ENCODE assay signal across 9 cellular contexts in genomic region chr7:55367283-55367840, GRCh38. TPM values are rescaled to one million over a fixed set of nuclear protein-coding genes. Genes with fewer than 3 reads are reported as not detected.
DNase-seq lines count a peak whose midpoint lies in the region; ATAC-seq and TF ChIP-seq lines count a peak whose summit lies in the region.
"Had no signal": no experiment of that assay in that cellular context is flagged by ENCODE, and none has a peak within 500 bp of the region (broad histone marks: within the 10 kb centered on the region; RNA-seq: fewer than 3 reads in every experiment).

No MANE protein-coding gene starts in this region.

- H3K27ac ChIP-seq in BLaER1 (peak overlapping the region; percentile 100), duodenal mucosa (ENCODE audit: low read depth, low read length) (no peak overlapping the region)

- DNase-seq in MG63 (no peak), neural crest cell (ENCODE audit: low read depth, low spot score) (no peak), Kasumi-1 (lab: John Stamatoyannopoulos, UW) (no peak), omental fat pad (ENCODE audit: low spot score) (no peak)

- H3K4me3 Mint-ChIP-seq in neural crest cell: no peak overlapping the region

- no peak for ATAC-seq in GM21786 (IDR thresholded peaks at IDR 0.05; ENCODE audit: unreplicated experiment)
- no peak for ATAC-seq in HG02870 (IDR thresholded peaks at IDR 0.05; ENCODE audit: unreplicated experiment)
- no peak for ATAC-seq in omental fat pad (ENCODE audit: low FRiP score)
- ATAC-seq: activated CD4-positive, CD25-positive, alpha-beta regulatory T cell treated with anti-CD3 and anti-CD28 coated beads, Interleukin-2, amount 50 U/mL, for 24 hours had no signal

- no peaks in the 10 kb centered on the region for H3K9me3 ChIP-seq in BLaER1
- no peaks in the 10 kb centered on the region for H3K9me3 ChIP-seq in MG63
- H3K9me3 ChIP-seq in duodenal mucosa (ENCODE audit: control insufficient read depth in 1 of 2, low read length in 2 of 2): no peaks in the 10 kb centered on the region

- H3K4me1 ChIP-seq in BLaER1: peaks cover 29% of the 10 kb centered on the region
- H3K4me1 ChIP-seq in duodenal mucosa (ENCODE audit: control insufficient read depth in 1 of 2, insufficient read depth in 2 of 2, low read length in 2 of 2): peaks cover 21% of the 10 kb centered on the region in 2 donors

- H3K36me3 ChIP-seq in BLaER1: no peaks in the 10 kb centered on the region
- H3K36me3 ChIP-seq in MG63: peaks cover 15% of the 10 kb centered on the region
- H3K36me3 ChIP-seq in duodenal mucosa (ENCODE audit: control insufficient read depth in 1 of 2, insufficient read depth in 2 of 2, low read length in 2 of 2): no peaks in the 10 kb centered on the region

- peak overlapping the region; percentile 99 for H3K9ac ChIP-seq in BLaER1
- H3K9ac ChIP-seq in duodenal mucosa (ENCODE audit: low read depth in 1 of 2, low read length in 2 of 2): peak overlapping the region; percentile 96 to 98

- peak overlapping the region; percentile 96 for H3K4me3 ChIP-seq in BLaER1
- peak overlapping the region; percentile 92 for H3K4me3 ChIP-seq in MG63
- H3K4me3 ChIP-seq in duodenal mucosa (ENCODE audit: low read depth in 1 of 2, low read length in 2 of 2): peak overlapping the region; percentile 95 to 100

- peak overlapping the region; percentile 87 for H3K4me2 ChIP-seq in BLaER1

- H3K4me1 Mint-ChIP-seq in neural crest cell: peaks cover 10% of the 10 kb centered on the region

- no peaks in the 10 kb centered on the region for H3K27me3 Mint-ChIP-seq in neural crest cell (ENCODE audit: low read depth)

- no peaks in the 10 kb centered on the region for H3K36me3 Mint-ChIP-seq in neural crest cell (ENCODE audit: low read depth)

- H3K27me3 ChIP-seq in BLaER1 (no peaks in the 10 kb centered on the region), MG63 (no peaks in the 10 kb centered on the region), duodenal mucosa (ENCODE audit: control insufficient read depth in 1 of 2, insufficient read depth in 2 of 2, low read length in 2 of 2) (no peaks in the 10 kb centered on the region)

- no peaks in the 10 kb centered on the region for H4K20me1 ChIP-seq in BLaER1

- no peaks in the 10 kb centered on the region for H3K9me3 Mint-ChIP-seq in neural crest cell

- peak overlapping the region; percentile 87 for H3K27ac Mint-ChIP-seq in neural crest cell (ENCODE audit: unreplicated experiment)

- TF ChIP-seq CTCF in neural crest cell (conservative IDR thresholded peaks at IDR 0.05) (no peak), omental fat pad (IDR thresholded peaks at IDR 0.05) (no peak)

RNA-seq across cellular contexts. Expression of gene LANCL2, which starts 2.2 kb away (rescaled TPM):
- 13.8 and 25.6 TPM in 2 replicates for total RNA-seq in MG63 (2014; rRNA removed; shearing (Covaris generic); ENCODE audit: low replicate concordance)
- total RNA-seq in neural crest cell: 23.0 and 23.4 TPM in 2 replicates
- 10 to 100 TPM; 12.6 to 23.3 (median 18.6) TPM for total RNA-seq in omental fat pad
